14 cellular contexts compared by ENCODE assay signal in genomic region chr17:76848670-76849069, GRCh38. TPM values are rescaled to one million over a fixed set of nuclear protein-coding genes. Genes with fewer than 3 reads are reported as not detected.
DNase-seq lines count a peak whose midpoint lies in the region; ATAC-seq, FAIRE-seq and TF ChIP-seq lines count a peak whose summit lies in the region.
"Had no signal": no experiment of that assay in that cellular context is flagged by ENCODE, and none has a peak within 500 bp of the region (broad histone marks: within the 10 kb centered on the region; RNA-seq: fewer than 3 reads in every experiment).

No MANE protein-coding gene starts in this region.

- CTCF ChIA-PET in SK-N-SH (lab: Yijun Ruan, JAX) = interaction anchor here (1.0 to 1.6 kb wide), 3 partner anchors 19 to 33 kb away, joined by 3 to 4 read pairs (median 4); no protein-coding TSS in a partner anchor
- CTCF ChIA-PET in K562 (lab: Yijun Ruan, JAX; ENCODE audit: low intra/inter-chr PET ratio) = no interaction called here

- H3K79me2 ChIP-seq in SK-N-SH (ENCODE audit: insufficient read depth) (no peaks in the 10 kb centered on the region), K562 (ENCODE audit: control insufficient read depth, insufficient read depth, low read length) (no peaks in the 10 kb centered on the region), hepatocyte (no peaks in the 10 kb centered on the region)

- H3K4me3 ChIP-seq in SK-N-SH (ENCODE audit: low read depth in 2 of 2, low read length in 1 of 2) (no peak overlapping the region), K562 (no peak overlapping the region), hepatocyte (no peak overlapping the region)

- TF ChIP-seq RAD21 in SK-N-SH (IDR thresholded peaks at IDR 0.05; ENCODE audit: low read length) (no peak), K562 (CRISPR knock-in tag; conservative IDR thresholded peaks at IDR 0.05 in 1 of 2, IDR thresholded peaks at IDR 0.05 in 1 of 2) (no peak)

- peak; percentile 88 for FAIRE-seq in K562 (lab: Jason Lieb, UNC)
- FAIRE-seq: GM19239 had no signal

- H3K27me3 ChIP-seq in SK-N-SH (ENCODE audit: insufficient read depth) (peaks cover 19% of the 10 kb centered on the region; the same call in 1 of the 2 replicates), K562 (ENCODE audit: control insufficient read depth in 2 of 2, insufficient read depth in 2 of 2, low read length in 2 of 2) (no peaks in the 10 kb centered on the region), hepatocyte (no peaks in the 10 kb centered on the region)

- no peaks in the 10 kb centered on the region for H3K9me3 ChIP-seq in SK-N-SH
- H3K9me3 ChIP-seq in K562 (replicated peaks; ENCODE audit: control insufficient read depth, insufficient read depth, low read depth, low read length) = no peaks in the 10 kb centered on the region
- no peaks in the 10 kb centered on the region for H3K9me3 ChIP-seq in hepatocyte (ENCODE audit: low read depth)

- no peaks in the 10 kb centered on the region for H4K20me1 ChIP-seq in SK-N-SH (ENCODE audit: insufficient read depth)
- H4K20me1 ChIP-seq in K562 (replicated peaks; ENCODE audit: control insufficient read depth, insufficient read depth, low read length) = no peaks in the 10 kb centered on the region
- H4K20me1 ChIP-seq in hepatocyte (ENCODE audit: insufficient read depth, poor library complexity, severe bottlenecking) = no peaks in the 10 kb centered on the region

- TF ChIP-seq CTCF in SK-N-SH (IDR thresholded peaks at IDR 0.05) (no peak), K562 (IDR thresholded peaks at IDR 0.05 in 2 of 3, conservative IDR thresholded peaks at IDR 0.05 in 1 of 3; ENCODE audit: insufficient read depth in 2 of 3, low read depth in 1 of 3, low read length in 3 of 3) (no peak), mesothelial cell of epicardium (IDR thresholded peaks at IDR 0.05; ENCODE audit: unreplicated experiment) (no peak), hepatocyte (IDR thresholded peaks at IDR 0.05; ENCODE audit: poor library complexity) (no peak)

- H3K27ac Mint-ChIP-seq in mesothelial cell of epicardium = no peak overlapping the region
- no peak overlapping the region for H3K27ac Mint-ChIP-seq in activated naive CD4-positive, alpha-beta T cell treated with anti-CD3 and anti-CD28 coated beads, Interleukin-2, amount 50 U/mL, for 72 hours
- H3K27ac Mint-ChIP-seq: CD4-positive, CD25-positive, alpha-beta regulatory T cell had no signal

- no peak overlapping the region for H3K4me3 Mint-ChIP-seq in mesothelial cell of epicardium
- H3K4me3 Mint-ChIP-seq: CD4-positive, CD25-positive, alpha-beta regulatory T cell had no signal

- POLR2A ChIA-PET in SK-N-SH (lab: Yijun Ruan, JAX) = no interaction called here
- POLR2A ChIA-PET in K562 (lab: Yijun Ruan, JAX) = no interaction called here

- peaks cover 35% of the 10 kb centered on the region for H3K27me3 Mint-ChIP-seq in mesothelial cell of epicardium (ENCODE audit: low read depth)

- H3K27ac ChIP-seq in SK-N-SH (ENCODE audit: low read depth in 2 of 2, low read length in 1 of 2) (no peak overlapping the region), K562 (ENCODE audit: extremely low read depth, low read depth, low read length) (peak overlapping the region; percentile 3; the same call in 1 of the 3 replicates), hepatocyte (no peak overlapping the region)
- H3K27ac ChIP-seq: 22Rv1, HL-60 had no signal

- TF ChIP-seq EP300 in SK-N-SH (IDR thresholded peaks at IDR 0.05; ENCODE audit: borderline replicate concordance in 1 of 2, low read depth in 1 of 2, low read length in 1 of 2) (no peak), K562 (IDR thresholded peaks at IDR 0.05; ENCODE audit: low read length) (peak; percentile 73)

- no peaks in the 10 kb centered on the region for H3K9me2 ChIP-seq in SK-N-SH
- no peaks in the 10 kb centered on the region for H3K9me2 ChIP-seq in hepatocyte (replicated peaks; ENCODE audit: insufficient read depth)

- 61% methylated on average over 8 of the region's 8 CpGs for whole genome bisulfite sequencing in SK-N-SH (ENCODE audit: low lambda C conversion rate)
- WGBS in K562 (ENCODE audit: insufficient coverage, low coverage, missing lambda C conversion rate) = under 1% methylated on average over 8 of the region's 8 CpGs
- WGBS in hepatocyte (ENCODE audit: low lambda C conversion rate, missing lambda C conversion rate) = 55% methylated on average over 8 of the region's 8 CpGs

- intact Hi-C loops in K562 (cut with micrococcal nuclease) = no loop called here

- H3F3A ChIP-seq in SK-N-SH (replicated peaks; ENCODE audit: insufficient read depth) = no peaks in the 10 kb centered on the region

- H3K9ac ChIP-seq in SK-N-SH (no peak overlapping the region), K562 (ENCODE audit: insufficient read depth in 1 of 2, low read depth in 2 of 2, low read length in 2 of 2) (peak overlapping the region in 1 of 2 experiments; percentile 10; a peak in 1 of 4 replicates)

- no peaks in the 10 kb centered on the region for H3K4me1 Mint-ChIP-seq in mesothelial cell of epicardium
- H3K4me1 Mint-ChIP-seq: CD4-positive, CD25-positive, alpha-beta regulatory T cell had no signal

- in situ Hi-C loops in K562 (cut with MboI) = no loop called here

- H3K4me2 ChIP-seq in SK-N-SH = no peak overlapping the region
- peak overlapping the region; percentile 25 for H3K4me2 ChIP-seq in K562 (ENCODE audit: insufficient read depth, low read length)
- H3K4me2 ChIP-seq in hepatocyte = no peak overlapping the region

- H3K36me3 Mint-ChIP-seq in mesothelial cell of epicardium = no peaks in the 10 kb centered on the region
- no peaks in the 10 kb centered on the region for H3K36me3 Mint-ChIP-seq in activated naive CD4-positive, alpha-beta T cell treated with anti-CD3 and anti-CD28 coated beads, Interleukin-2, amount 50 U/mL, for 72 hours
- H3K36me3 Mint-ChIP-seq: CD4-positive, CD25-positive, alpha-beta regulatory T cell had no signal

- H3K9me3 Mint-ChIP-seq in mesothelial cell of epicardium = no peaks in the 10 kb centered on the region
- no peaks in the 10 kb centered on the region for H3K9me3 Mint-ChIP-seq in activated naive CD4-positive, alpha-beta T cell treated with anti-CD3 and anti-CD28 coated beads, Interleukin-2, amount 50 U/mL, for 72 hours

- H2AFZ ChIP-seq in SK-N-SH (ENCODE audit: low read depth) = no peak overlapping the region
- peak overlapping the region; percentile 18 for H2AFZ ChIP-seq in K562 (ENCODE audit: low read depth, low read length)
- no peak overlapping the region for H2AFZ ChIP-seq in hepatocyte

- H3K36me3 ChIP-seq in SK-N-SH (replicated peaks in 1 of 2; ENCODE audit: control insufficient read depth in 1 of 2, insufficient read depth in 2 of 2, low read length in 1 of 2) = no peaks in the 10 kb centered on the region
- no peaks in the 10 kb centered on the region for H3K36me3 ChIP-seq in K562 (ENCODE audit: control insufficient read depth, insufficient read depth, low read length)
- H3K36me3 ChIP-seq in hepatocyte (replicated peaks; ENCODE audit: insufficient read depth, low read depth) = no peaks in the 10 kb centered on the region

- TF ChIP-seq POLR2A in K562 (conservative IDR thresholded peaks at IDR 0.05) = no peak

- ATAC-seq in SK-N-SH treated with all-trans-retinoic acid at 6 μM for 48 hours = no peak
- ATAC-seq in K562 = peak; percentile 79
- no peak for ATAC-seq in activated naive CD4-positive, alpha-beta T cell treated with anti-CD3 and anti-CD28 coated beads, Interleukin-2, amount 50 U/mL, for 72 hours

- BruUV-seq in K562 (replicated peaks; lab: Mats Ljungman, UMichigan) = no TSS peak

- DNase-seq in SK-N-SH (peak; percentile 38), OCI-M2 (lab: John Stamatoyannopoulos, UW; ENCODE audit: unreplicated experiment) (peak; percentile 37), K562 (ENCODE audit: extremely low read depth in 1 of 4, low spot score in 3 of 4) (peak in 2 of 4 experiments; percentile 79), mesothelial cell of epicardium (ENCODE audit: low spot score in 2 of 2, unreplicated experiment in 2 of 2) (no peak), hepatocyte (ENCODE audit: low spot score) (no peak)
- no peak for DNase-seq in activated naive CD4-positive, alpha-beta T cell treated with anti-CD3 and anti-CD28 coated beads, Interleukin-2, amount 50 U/mL, for 72 hours (ENCODE audit: low spot score in 2 of 2)
- DNase-seq: CD4-positive, CD25-positive, alpha-beta regulatory T cell; DMS53; GF-D8; H7 had no signal

- peaks cover 4 to 19% of the 10 kb centered on the region in 2 experiments; a peak in 2 of 4 replicates for H3K4me1 ChIP-seq in SK-N-SH (ENCODE audit: control insufficient read depth in 1 of 2, insufficient read depth in 2 of 2, low read depth in 1 of 2, low read length in 1 of 2)
- H3K4me1 ChIP-seq in K562 (replicated peaks in 1 of 2; ENCODE audit: control insufficient read depth in 2 of 2, insufficient read depth in 2 of 2, low read length in 2 of 2) = peaks cover 32 to 52% of the 10 kb centered on the region in 2 experiments; a peak in 4 of 5 replicates
- H3K4me1 ChIP-seq in hepatocyte (ENCODE audit: insufficient read depth) = no peaks in the 10 kb centered on the region

- peaks cover 6% of the 10 kb centered on the region for H3K9me1 ChIP-seq in K562 (ENCODE audit: control insufficient read depth, insufficient read depth, low read length)

RNA-seq across cellular contexts. Expression of gene MGAT5B, which starts 19.5 kb away (rescaled TPM):
- polyA plus RNA-seq in SK-N-SH (2012; rRNA removed) (10.3 and 13.8 TPM in 2 replicates), K562 (2011; rRNA removed) (0.43 and 0.79 TPM in 2 replicates), K562 (2014; fragmentation: Illumina TruSeq; extraction: Trizol) (0.09 and 0.17 TPM in 2 replicates), K562 (2014; fragmentation: Nextera tagmentation; extraction: Ambion mirVana) (not detected), K562 (2014; rRNA removed) (0.16 TPM in 1 of 2 replicates, not detected in the other), hepatocyte (0.89 TPM in 1 of 2 replicates, not detected in the other)
- polyA plus RNA-seq in SK-N-SH (2012; cell fraction: cytosol; rRNA removed) = 4.1 and 7.1 TPM in 2 replicates
- polyA plus RNA-seq in SK-N-SH (2012; cell fraction: nucleus; rRNA removed) = 36.6 and 42.2 TPM in 2 replicates
- total RNA-seq in K562 (2011; cell fraction: chromatin; rRNA removed; ENCODE audit: low replicate concordance) = 1.5 and 5.7 TPM in 2 replicates
- 2.2 and 2.5 TPM in 2 replicates for total RNA-seq in K562 (2011; cell fraction: nucleolus; rRNA removed)
- total RNA-seq in K562 (2011; cell fraction: nucleoplasm; rRNA removed) = 0.76 and 1.6 TPM in 2 replicates
- total RNA-seq in K562 (2014; rRNA removed) (0.18 and 0.29 TPM in 2 replicates), K562 (2014; rRNA removed; fragmentation: Illumina TruSeq; extraction: Trizol) (0.19 TPM in 1 of 2 replicates, not detected in the other), K562 (2015; rRNA removed; fragmentation: Illumina TruSeq; extraction: Trizol) (not detected in 2 replicates), K562 (2021) (0.16 and 0.22 TPM in 2 replicates), mesothelial cell of epicardium (0.47 to 1.0 TPM (median 0.78 TPM) in 3 replicates), hepatocyte (0.60 and 1.1 TPM in 2 replicates)
- 0.59 and 1.2 TPM in 2 replicates for polyA plus RNA-seq in K562 (2011; cell fraction: cytosol; rRNA removed)
- polyA plus RNA-seq in K562 (2011; cell fraction: nucleus; rRNA removed) = 2.3 and 3.9 TPM in 2 replicates
- polyA plus RNA-seq in K562 (2012) = 0.19 and 0.22 TPM in 2 replicates
- polyA minus RNA-seq in K562 (2011; rRNA and poly(A)+ RNA removed) = 0.09 and 0.11 TPM in 2 replicates
- polyA minus RNA-seq in K562 (2011; cell fraction: cytosol; rRNA and poly(A)+ RNA removed) = 1.5 TPM in 1 of 2 replicates, not detected in the other
- 1.5 and 1.9 TPM in 2 replicates for polyA minus RNA-seq in K562 (2011; cell fraction: nucleus; rRNA and poly(A)+ RNA removed)
- under 1 TPM in 1 of 2 donors, not detected in 1; 0.77 TPM for total RNA-seq in activated naive CD4-positive, alpha-beta T cell treated with anti-CD3 and anti-CD28 coated beads, Interleukin-2, amount 50 U/mL, for 72 hours
- total RNA-seq: CD4-positive, CD25-positive, alpha-beta regulatory T cell had no signal
- polyA plus RNA-seq: CD4-positive, CD25-positive, alpha-beta regulatory T cell had no signal

Comparison
In these comparisons a context has a peak if more than half of its experiments do, and no peak if none do; other contexts are left out.
1. DNase-seq: peak in SK-N-SH (single experiment) and OCI-M2 (single experiment); none in mesothelial cell of epicardium (0 of 2), hepatocyte (single experiment) and activated naive CD4-positive, alpha-beta T cell treated with anti-CD3 and anti-CD28 coated beads, Interleukin-2, amount 50 U/mL, for 72 hours (0 of 2).
2. Of the 27 proteins assayed by ChIP-seq in both K562 and SK-N-SH: peak only in K562: EP300, GATA2, NFIC, POLR2AphosphoS5 and RCOR1; only in SK-N-SH: FOXJ3; in both: none; in neither: 18; mixed calls (peak in some experiments, not most) for 3.